Comparison of ENCODE assay signal across 26 cellular contexts in genomic region chr6:157073596-157073995, GRCh38.
"Had no signal": no experiment of that assay in that cellular context is flagged by ENCODE, and none has a peak within 500 bp of the region (broad histone marks: within the 10 kb centered on the region; RNA-seq: fewer than 3 reads in every experiment).

No MANE protein-coding gene starts in this region.

- H3K9me3 ChIP-seq: breast epithelium, heart right ventricle, left lung, SJCRH30, spleen, thoracic aorta, upper lobe of left lung had no signal

- H3K27me3 Mint-ChIP-seq: activated B cell treated with CpG ODN at 0.5 μM for 24 hours; activated CD4-positive, alpha-beta memory T cell treated with anti-CD3 and anti-CD28 coated beads for 36 hours; activated CD4-positive, alpha-beta T cell treated with anti-CD3 and anti-CD28 coated beads for 36 hours; activated naive CD4-positive, alpha-beta T cell treated with anti-CD3 and anti-CD28 coated beads, Interleukin-2, amount 50 U/mL, for 24 hours; T-cell had no signal

- H3K27me3 ChIP-seq: breast epithelium, heart right ventricle, left lung, SJCRH30, spleen, upper lobe of left lung had no signal

- H3K27ac Mint-ChIP-seq: activated CD4-positive, alpha-beta memory T cell treated with anti-CD3 and anti-CD28 coated beads for 36 hours; activated CD4-positive, alpha-beta T cell treated with anti-CD3 and anti-CD28 coated beads for 36 hours; activated naive CD4-positive, alpha-beta T cell treated with anti-CD3 and anti-CD28 coated beads, Interleukin-2, amount 50 U/mL, for 24 hours; activated T-cell treated with anti-CD3 and anti-CD28 coated beads, Interleukin-2, amount 50 U/mL, for 72 hours; T-cell had no signal

- H3K9me3 Mint-ChIP-seq: activated B cell treated with CpG ODN at 0.5 μM for 24 hours; activated CD4-positive, alpha-beta memory T cell treated with anti-CD3 and anti-CD28 coated beads for 36 hours; activated naive CD4-positive, alpha-beta T cell treated with anti-CD3 and anti-CD28 coated beads, Interleukin-2, amount 50 U/mL, for 24 hours; activated T-cell treated with anti-CD3 and anti-CD28 coated beads, Interleukin-2, amount 50 U/mL, for 72 hours; T-cell had no signal

- H3K4me3 ChIP-seq: breast epithelium, coronary artery, heart right ventricle, left lung, SJCRH30, spleen, thoracic aorta, upper lobe of left lung had no signal

- FAIRE-seq: keratinocyte, TTC549 had no signal

- DNase-seq: activated B cell treated with CpG ODN at 0.5 μM for 24 hours; activated CD4-positive, alpha-beta memory T cell treated with anti-CD3 and anti-CD28 coated beads for 36 hours; activated CD4-positive, alpha-beta T cell treated with anti-CD3 and anti-CD28 coated beads for 36 hours; activated gamma-delta T cell treated with Interleukin-2 at 50 U/mL for 16 hours; activated T-cell treated with anti-CD3 and anti-CD28 coated beads, Interleukin-2, amount 50 U/mL, for 72 hours; aorta; cerebellar nuclear complex; heart right ventricle; left lung; mammary epithelial cell; midbrain; occipital lobe; retina; SJCRH30; spleen; stimulated activated CD4-positive, alpha-beta T cell treated with anti-CD3 and anti-CD28 coated beads, Interleukin-4, amount 100 ng/mL, for 1 hour; stimulated activated naive CD4-positive, alpha-beta T cell; T-cell; upper lobe of left lung had no signal

- H3K27ac ChIP-seq: breast epithelium, coronary artery, epithelial cell of prostate, left lung, SJCRH30, spleen, thoracic aorta, upper lobe of left lung had no signal

- H3K36me3 ChIP-seq: breast epithelium, left lung, SJCRH30, thoracic aorta had no signal

- H3K4me3 Mint-ChIP-seq: activated B cell treated with CpG ODN at 0.5 μM for 24 hours; activated CD4-positive, alpha-beta memory T cell treated with anti-CD3 and anti-CD28 coated beads for 36 hours; activated CD4-positive, alpha-beta T cell treated with anti-CD3 and anti-CD28 coated beads for 36 hours; activated naive CD4-positive, alpha-beta T cell treated with anti-CD3 and anti-CD28 coated beads, Interleukin-2, amount 50 U/mL, for 24 hours; activated T-cell treated with anti-CD3 and anti-CD28 coated beads, Interleukin-2, amount 50 U/mL, for 72 hours; T-cell had no signal
